In the genomic region with DNA sequence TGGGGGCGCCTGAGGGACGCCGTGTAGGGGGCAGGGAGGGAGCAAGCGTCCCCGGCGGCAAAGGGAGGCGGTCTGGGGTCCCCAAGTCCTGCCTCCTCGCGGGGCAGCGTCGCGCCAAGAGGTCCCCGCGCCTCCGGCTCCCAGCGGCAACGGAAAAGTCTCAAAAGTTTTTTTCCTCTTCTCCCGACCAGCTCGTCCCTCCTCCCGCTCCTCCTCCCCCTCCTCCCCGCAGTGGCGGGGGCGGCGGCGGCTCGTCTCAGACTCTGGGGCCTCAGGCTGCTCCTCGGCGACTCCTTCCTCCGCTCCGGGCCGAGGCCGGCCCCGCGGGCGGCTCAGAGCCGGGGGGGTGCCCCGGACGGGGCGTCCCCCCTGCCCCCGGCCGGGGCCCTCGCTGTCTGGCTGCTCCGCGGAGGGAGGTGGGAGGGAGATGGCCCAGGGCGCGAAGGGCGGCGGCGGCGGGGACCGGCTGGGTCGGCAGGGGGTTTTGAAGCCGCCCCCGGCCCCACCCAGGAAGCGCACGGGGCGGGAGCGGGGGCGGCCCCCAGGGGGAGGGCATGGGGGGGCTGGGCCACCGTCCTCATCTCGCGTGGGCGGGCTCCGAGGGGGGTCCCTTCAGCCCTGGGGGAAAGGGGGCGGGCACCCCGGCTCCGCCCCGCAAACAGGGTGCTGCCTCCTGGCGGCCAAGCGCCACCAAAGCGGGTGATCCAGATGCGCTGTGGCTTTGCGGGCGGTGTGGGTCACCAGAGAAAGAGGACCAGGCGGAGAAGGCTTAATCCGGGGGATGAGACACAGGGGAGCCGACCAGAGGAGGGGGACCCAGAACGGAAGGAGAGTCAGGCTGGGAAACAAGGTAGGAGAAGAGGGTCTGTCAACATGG, we compare ENCODE assay signal across 8 cellular contexts. TPM values are rescaled to one million over a fixed set of nuclear protein-coding genes. Genes with fewer than 3 reads are reported as not detected.
DNase-seq lines count a peak whose midpoint lies in the region; ATAC-seq and TF ChIP-seq lines count a peak whose summit lies in the region.

A gene (minus strand): TSS at position 457 of the 877 bp plus-strand sequence. CDS start 878 bp downstream, outside the sequence.

- no peaks in the 10 kb centered on the region for H3K27me3 ChIP-seq in CD8-positive, alpha-beta memory T cell (ENCODE audit: insufficient read depth, low read length, poor library complexity, severe bottlenecking)
- H3K27me3 ChIP-seq in adipocyte (replicated peaks; ENCODE audit: control insufficient read depth, insufficient read depth, low read length), result no peaks in the 10 kb centered on the region
- no peaks in the 10 kb centered on the region for H3K27me3 ChIP-seq in heart left ventricle
- no peaks in the 10 kb centered on the region for H3K27me3 ChIP-seq in upper lobe of left lung

- H3K4me1 Mint-ChIP-seq in CD8-positive, alpha-beta memory T cell, result peaks cover 55 to 67% (median 65%) of the 10 kb centered on the region in 3 donors

- H3K36me3 Mint-ChIP-seq in CD8-positive, alpha-beta memory T cell, result peaks cover 5 to 36% (median 6%) of the 10 kb centered on the region in 3 donors

- CTCF ChIA-PET in CD8-positive, alpha-beta memory T cell (lab: Charles Lee), result interaction anchor here (1.0 to 5.6 kb wide), 15 partner anchors 11 to 150 kb away, joined by 3 to 63 read pairs (median 7); a partner anchor contains a TSS

- H3K27ac ChIP-seq in CD8-positive, alpha-beta memory T cell (ENCODE audit: low read depth, low read length), result peak within 1 kb of the TSS; percentile 95
- H3K27ac ChIP-seq in heart left ventricle (peak within 1 kb of the TSS; percentile 67 to 96 (median 90)), upper lobe of left lung (peak within 1 kb of the TSS; percentile 75 to 95 (median 89))

- peaks cover 70% of the 10 kb centered on the region for H3K4me1 ChIP-seq in CD8-positive, alpha-beta memory T cell (ENCODE audit: insufficient read depth, low read length)
- peaks cover 14% of the 10 kb centered on the region for H3K4me1 ChIP-seq in adipocyte (ENCODE audit: control insufficient read depth, insufficient read depth, low read length)
- H3K4me1 ChIP-seq in heart left ventricle, result peaks cover 0 to 73% (median 25%) of the 10 kb centered on the region in 12 donors
- H3K4me1 ChIP-seq in upper lobe of left lung, result peaks cover 45 to 93% (median 63%) of the 10 kb centered on the region in 4 donors

- H3K9me3 Mint-ChIP-seq in CD8-positive, alpha-beta memory T cell, result peaks cover 0 to 4% (median 0%) of the 10 kb centered on the region in 5 donors

- POLR2A ChIA-PET in CD8-positive, alpha-beta memory T cell (lab: Charles Lee), result interaction anchor here (2.0 to 9.4 kb wide), 6 partner anchors 9 to 89 kb away, joined by 6 to 111 read pairs (median 39); a partner anchor contains a TSS

- WGBS in heart left ventricle, 4 donors, result 1% methylated on average over 40 to 78 of the region's 78 CpGs
- WGBS in upper lobe of left lung, 2 donors, result 1 to 2% methylated on average over 12 to 40 of the region's 78 CpGs

- intact Hi-C loops in heart left ventricle (cut with DNase I), result loop anchor here in 6 of 10 donors (2.0 to 5.0 kb wide), 7 partner anchors 27 to 147 kb away; a partner anchor contains a TSS
- intact Hi-C loops in posterior vena cava (cut with DNase I), result loop anchor here in 1 of 2 donors (5.0 kb wide), 1 partner anchor 41 kb away; a partner anchor contains a TSS

- peak within 1 kb of the TSS; percentile 87 for H3K9ac ChIP-seq in adipocyte (ENCODE audit: low read length)

- H3K9me3 ChIP-seq in CD8-positive, alpha-beta memory T cell (ENCODE audit: low read length), result no peaks in the 10 kb centered on the region
- H3K9me3 ChIP-seq in adipocyte (ENCODE audit: control insufficient read depth, low read length) (no peaks in the 10 kb centered on the region), heart left ventricle (no peaks in the 10 kb centered on the region), upper lobe of left lung (no peaks in the 10 kb centered on the region)

- H3K4me3 Mint-ChIP-seq in CD8-positive, alpha-beta memory T cell, result peak within 1 kb of the TSS; percentile 93 to 100 (median 100)

- peaks cover 0 to 12% of the 10 kb centered on the region in 2 donors for H3K27me3 Mint-ChIP-seq in CD8-positive, alpha-beta memory T cell

- peak within 1 kb of the TSS; percentile 97 for H3K4me3 ChIP-seq in CD8-positive, alpha-beta memory T cell (ENCODE audit: low read length)
- peak within 1 kb of the TSS; percentile 81 for H3K4me3 ChIP-seq in Jurkat, Clone E6-1 (ENCODE audit: low read length)
- H3K4me3 ChIP-seq in adipocyte (ENCODE audit: low read length) (peak within 1 kb of the TSS; percentile 91), heart left ventricle (peak within 1 kb of the TSS; percentile 52 to 98 (median 74)), upper lobe of left lung (peak within 1 kb of the TSS; percentile 59 to 90 (median 77))

- H3K27ac Mint-ChIP-seq in CD8-positive, alpha-beta memory T cell, result peak within 1 kb of the TSS; percentile 93 to 100 (median 99)

- no peak for TF ChIP-seq EP300 in upper lobe of left lung (IDR thresholded peaks at IDR 0.05)

- TF ChIP-seq POLR2A in heart left ventricle (IDR thresholded peaks at IDR 0.05) (peak in 1 of 2 donors; percentile 65), upper lobe of left lung (IDR thresholded peaks at IDR 0.05) (peak in 2 of 4 donors; percentile 49 to 85)

- DNase-seq in CD8-positive, alpha-beta memory T cell, result peak; percentile 93 to 97 (median 95)
- peak; percentile 79 for DNase-seq in Jurkat, Clone E6-1 (ENCODE audit: low read depth, low spot score)
- DNase-seq in T-helper 1 cell (peak; percentile 92 to 97 (median 92)), adipocyte (ENCODE audit: low read depth) (peak; percentile 96), heart left ventricle (peak; percentile 90 to 97 (median 91)), posterior vena cava (ENCODE audit: low spot score) (peak; percentile 97), upper lobe of left lung (peak; percentile 92 to 97)

- ATAC-seq in GM21360 (IDR thresholded peaks at IDR 0.05; ENCODE audit: unreplicated experiment), result peak; percentile 36
- peak; percentile 64 to 78 (median 72) for ATAC-seq in heart left ventricle
- peak; percentile 85 to 88 for ATAC-seq in upper lobe of left lung (ENCODE audit: low FRiP score in 2 of 2)

- H3K36me3 ChIP-seq in CD8-positive, alpha-beta memory T cell (ENCODE audit: insufficient read depth, low read length), result no peaks in the 10 kb centered on the region
- H3K36me3 ChIP-seq in adipocyte (ENCODE audit: control insufficient read depth, insufficient read depth, low read length, severe bottlenecking), result no peaks in the 10 kb centered on the region
- H3K36me3 ChIP-seq in heart left ventricle, result no peaks in the 10 kb centered on the region
- no peaks in the 10 kb centered on the region for H3K36me3 ChIP-seq in upper lobe of left lung

- TF ChIP-seq CTCF in heart left ventricle (IDR thresholded peaks at IDR 0.05) (peak; percentile 78 to 98 (median 90)), upper lobe of left lung (IDR thresholded peaks at IDR 0.05) (peak; percentile 86 to 93 (median 91))

RNA-seq across cellular contexts. Expression of the gene that starts here (rescaled TPM):
- 100 to 1,000 TPM; 152 to 161 TPM for total RNA-seq in CD8-positive, alpha-beta memory T cell
- polyA plus RNA-seq in CD8-positive, alpha-beta memory T cell, result 104 TPM
- 113 TPM for polyA plus RNA-seq in Jurkat, Clone E6-1 (2012; ENCODE audit: insufficient read depth, insufficient read length)
- total RNA-seq in heart left ventricle (10 to 100 TPM in 8 of 9 donors, 1 to 10 TPM in 1; 9.4 to 68.8 (median 13.9) TPM), posterior vena cava (10 to 100 TPM; 43.8 to 61.5 TPM), upper lobe of left lung (100 to 1,000 TPM in 2 of 6 donors, 10 to 100 TPM in 4; 28.5 to 138 (median 76.8) TPM)
- 10 to 100 TPM; 13.4 to 24.0 TPM for polyA plus RNA-seq in heart left ventricle

Comparison
In these comparisons a context has a peak if more than half of its experiments do, and no peak if none do; other contexts are left out.
1. Peak in every context shown above with its lines: DNase-seq, ATAC-seq, H3K4me3 ChIP-seq and H3K27ac ChIP-seq.
2. ATAC-seq: peak in every context shown above with its lines; median percentile 86 in upper lobe of left lung; 72 in heart left ventricle; 36 in GM21360.